In genomic region chr11:78384231-78384630, GRCh38 we compare ENCODE assay signal across 17 cellular contexts.
"Had no signal": no experiment of that assay in that cellular context is flagged by ENCODE, and none has a peak within 500 bp of the region (broad histone marks: within the 10 kb centered on the region; RNA-seq: fewer than 3 reads in every experiment).

No MANE protein-coding gene starts in this region.

- DNase-seq: KBM-7, NCI-H1092, NCI-H1417 treated with DMSO at 0.1 percent for 48 hours, NCI-H146, NCI-H1694 treated with DMSO at 0.1 percent for 48 hours, NCI-H1930, NCI-H2081, NCI-H2107, NCI-H226, NCI-H524 treated with DMSO at 0.1 percent for 48 hours, NCI-H774, PC-3, SK-N-SH, SW 1271, T-cell had no signal

- ATAC-seq: Panc1, PC-3, T-cell had no signal

- H3K9me3 ChIP-seq: SK-N-SH had no signal

- H3K27ac ChIP-seq: RWPE1 had no signal
